8 cellular contexts compared by ENCODE assay signal in genomic region chrX:23902419-23902818, GRCh38. TPM values are rescaled to one million over a fixed set of nuclear protein-coding genes. Genes with fewer than 3 reads are reported as not detected.
DNase-seq lines count a peak whose midpoint lies in the region; ATAC-seq and TF ChIP-seq lines count a peak whose summit lies in the region.

No MANE protein-coding gene starts in this region.

- H3K27me3 ChIP-seq in BLaER1 treated with 17β-estradiol and CSF1 and Interleukin-3, amounts not matched to agents 10 nM and 100 nM, result no peaks in the 10 kb centered on the region
- H3K27me3 ChIP-seq in GM23338 (ENCODE audit: insufficient read depth), result no peaks in the 10 kb centered on the region
- H3K27me3 ChIP-seq in lung (ENCODE audit: control insufficient read depth, insufficient read depth), result no peaks in the 10 kb centered on the region

- WGBS in lung, 2 donors, result 0 to 3% methylated on average over 2 of the region's 2 CpGs

- H3F3A ChIP-seq in GM23338 (replicated peaks; ENCODE audit: low read depth), result no peaks in the 10 kb centered on the region

- DNase-seq in GM23338 (ENCODE audit: low spot score) (peak; percentile 58), NCI-H748 treated with DMSO at 0.1 percent for 48 hours (lab: John Stamatoyannopoulos, UW) (peak; percentile 66), coronary artery (ENCODE audit: low spot score) (no peak), lung (ENCODE audit: low spot score) (no peak), COLO829 (ENCODE audit: low spot score) (no peak)

- H3K9me2 ChIP-seq in GM23338 (ENCODE audit: insufficient read depth), result no peaks in the 10 kb centered on the region

- peaks cover 12 to 62% (median 32%) of the 10 kb centered on the region in 10 experiments; a peak in 19 of 20 replicates for H3K4me1 ChIP-seq in BLaER1 treated with 17β-estradiol and CSF1 and Interleukin-3, amounts not matched to agents 10 nM and 100 nM
- peaks cover 28% of the 10 kb centered on the region for H3K4me1 ChIP-seq in GM23338 (ENCODE audit: insufficient read depth)
- peaks cover 0 to 15% of the 10 kb centered on the region in 2 donors for H3K4me1 ChIP-seq in lung (ENCODE audit: control insufficient read depth in 2 of 2, insufficient read depth in 2 of 2, low read length in 2 of 2)

- peaks cover 24% of the 10 kb centered on the region; the same call in 2 of the 3 replicates for H3K4me1 Mint-ChIP-seq in GM23338

- H3K36me3 ChIP-seq in BLaER1 treated with 17β-estradiol and CSF1 and Interleukin-3, amounts not matched to agents 10 nM and 100 nM, result no peaks in the 10 kb centered on the region
- no peaks in the 10 kb centered on the region for H3K36me3 ChIP-seq in GM23338 (ENCODE audit: insufficient read depth)
- no peaks in the 10 kb centered on the region for H3K36me3 ChIP-seq in lung (ENCODE audit: control insufficient read depth in 2 of 2, insufficient read depth in 2 of 2, low read length in 2 of 2)

- H3K9ac ChIP-seq in BLaER1 treated with 17β-estradiol and CSF1 and Interleukin-3, amounts not matched to agents 10 nM and 100 nM, result peak overlapping the region in 2 of 11 experiments; percentile 47 to 55; a peak in 2 of 22 replicates

- peaks cover 48% of the 10 kb centered on the region for H3K79me2 ChIP-seq in GM23338 (replicated peaks; ENCODE audit: insufficient read depth)

- peak; percentile 15; the same call in 2 of the 3 replicates for ATAC-seq in GM23338
- ATAC-seq in lung (ENCODE audit: insufficient read depth, low FRiP score), result peak; percentile 61
- no peak for ATAC-seq in GM21367 (IDR thresholded peaks at IDR 0.05; ENCODE audit: unreplicated experiment)
- ATAC-seq in HG03025 (IDR thresholded peaks at IDR 0.05; ENCODE audit: low FRiP score, unreplicated experiment), result no peak

- no peak overlapping the region for H2AFZ ChIP-seq in GM23338

- TF ChIP-seq CTCF in GM23338 (conservative IDR thresholded peaks at IDR 0.05; ENCODE audit: low read depth in 2 of 2) (peak; percentile 57 to 59), coronary artery (IDR thresholded peaks at IDR 0.05) (peak; percentile 12), lung (IDR thresholded peaks at IDR 0.05; ENCODE audit: control extremely low read depth, extremely low read depth) (peak; percentile 41)

- no peak overlapping the region for H3K27ac Mint-ChIP-seq in GM23338

- H3K4me3 Mint-ChIP-seq in GM23338, result no peak overlapping the region

- 0 out of 3 replicates have a peak, but pooled peaks cover 3% of the 10 kb centered on the region for H3K36me3 Mint-ChIP-seq in GM23338 (ENCODE audit: low read depth)

- no peak overlapping the region for H3K4me3 ChIP-seq in BLaER1 treated with 17β-estradiol and CSF1 and Interleukin-3, amounts not matched to agents 10 nM and 100 nM
- no peak overlapping the region for H3K4me3 ChIP-seq in GM23338
- peak overlapping the region; percentile 41 for H3K4me3 ChIP-seq in coronary artery
- no peak overlapping the region for H3K4me3 ChIP-seq in lung

- H3K4me2 ChIP-seq in BLaER1 treated with 17β-estradiol and CSF1 and Interleukin-3, amounts not matched to agents 10 nM and 100 nM, result peak overlapping the region in 8 of 11 experiments; percentile 10 to 81 (median 52); a peak in 13 of 22 replicates
- 0 out of 2 replicates have a peak overlapping the region, but pooled peaks have one; percentile 55 for H3K4me2 ChIP-seq in GM23338

- H3K27me3 Mint-ChIP-seq in GM23338 (ENCODE audit: insufficient read depth, low read depth, poor library complexity), result no peaks in the 10 kb centered on the region

- H4K20me1 ChIP-seq in BLaER1 treated with 17β-estradiol and CSF1 and Interleukin-3, amounts not matched to agents 10 nM and 100 nM, result no peaks in the 10 kb centered on the region
- H4K20me1 ChIP-seq in GM23338 (replicated peaks; ENCODE audit: insufficient read depth), result no peaks in the 10 kb centered on the region

- H3K27ac ChIP-seq in BLaER1 treated with 17β-estradiol and CSF1 and Interleukin-3, amounts not matched to agents 10 nM and 100 nM, result peak overlapping the region in 5 of 11 experiments; percentile 33 to 71 (median 60); a peak in 3 of 22 replicates
- H3K27ac ChIP-seq in GM23338 (ENCODE audit: low read depth) (peak overlapping the region; percentile 81; the same call in 1 of the 2 replicates), coronary artery (peak overlapping the region in 1 of 2 donors; percentile 70), lung (ENCODE audit: low read depth in 1 of 2, low read length in 1 of 2) (peak overlapping the region; percentile 74 to 83)

- no peaks in the 10 kb centered on the region for H3K9me3 ChIP-seq in BLaER1 treated with 17β-estradiol and CSF1 and Interleukin-3, amounts not matched to agents 10 nM and 100 nM (replicated peaks in 1 of 11)
- H3K9me3 ChIP-seq in lung (ENCODE audit: control insufficient read depth in 2 of 2, insufficient read depth in 1 of 2, low read length in 1 of 2), result no peaks in the 10 kb centered on the region

- no peaks in the 10 kb centered on the region for H3K9me3 Mint-ChIP-seq in GM23338

TF ChIP-seq in GM23338, 12 proteins besides CTCF, POLR2A, EP300 and RAD21 (continues in another document):
- TF ChIP-seq CREB1 (CRISPR knock-in tag; IDR thresholded peaks at IDR 0.05; ENCODE audit: low read depth) (no peak), POLR2AphosphoS5 (IDR thresholded peaks at IDR 0.05; ENCODE audit: low read depth) (no peak), JUNB (IDR thresholded peaks at IDR 0.05; ENCODE audit: unreplicated experiment) (no peak), STAT1 (IDR thresholded peaks at IDR 0.05; ENCODE audit: unreplicated experiment) (no peak), EZH2 (IDR thresholded peaks at IDR 0.05; ENCODE audit: low read depth, unreplicated experiment) (no peak), ZNF331 (CRISPR knock-in tag; IDR thresholded peaks at IDR 0.05; ENCODE audit: low read depth) (no peak)
- TF ChIP-seq, protein P1, sequence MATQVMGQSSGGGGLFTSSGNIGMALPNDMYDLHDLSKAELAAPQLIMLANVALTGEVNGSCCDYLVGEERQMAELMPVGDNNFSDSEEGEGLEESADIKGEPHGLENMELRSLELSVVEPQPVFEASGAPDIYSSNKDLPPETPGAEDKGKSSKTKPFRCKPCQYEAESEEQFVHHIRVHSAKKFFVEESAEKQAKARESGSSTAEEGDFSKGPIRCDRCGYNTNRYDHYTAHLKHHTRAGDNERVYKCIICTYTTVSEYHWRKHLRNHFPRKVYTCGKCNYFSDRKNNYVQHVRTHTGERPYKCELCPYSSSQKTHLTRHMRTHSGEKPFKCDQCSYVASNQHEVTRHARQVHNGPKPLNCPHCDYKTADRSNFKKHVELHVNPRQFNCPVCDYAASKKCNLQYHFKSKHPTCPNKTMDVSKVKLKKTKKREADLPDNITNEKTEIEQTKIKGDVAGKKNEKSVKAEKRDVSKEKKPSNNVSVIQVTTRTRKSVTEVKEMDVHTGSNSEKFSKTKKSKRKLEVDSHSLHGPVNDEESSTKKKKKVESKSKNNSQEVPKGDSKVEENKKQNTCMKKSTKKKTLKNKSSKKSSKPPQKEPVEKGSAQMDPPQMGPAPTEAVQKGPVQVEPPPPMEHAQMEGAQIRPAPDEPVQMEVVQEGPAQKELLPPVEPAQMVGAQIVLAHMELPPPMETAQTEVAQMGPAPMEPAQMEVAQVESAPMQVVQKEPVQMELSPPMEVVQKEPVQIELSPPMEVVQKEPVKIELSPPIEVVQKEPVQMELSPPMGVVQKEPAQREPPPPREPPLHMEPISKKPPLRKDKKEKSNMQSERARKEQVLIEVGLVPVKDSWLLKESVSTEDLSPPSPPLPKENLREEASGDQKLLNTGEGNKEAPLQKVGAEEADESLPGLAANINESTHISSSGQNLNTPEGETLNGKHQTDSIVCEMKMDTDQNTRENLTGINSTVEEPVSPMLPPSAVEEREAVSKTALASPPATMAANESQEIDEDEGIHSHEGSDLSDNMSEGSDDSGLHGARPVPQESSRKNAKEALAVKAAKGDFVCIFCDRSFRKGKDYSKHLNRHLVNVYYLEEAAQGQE (IDR thresholded peaks at IDR 0.05; ENCODE audit: unreplicated experiment), result no peak

RNA-seq across cellular contexts. Expression of gene APOO, which starts 5.3 kb away (rescaled TPM):
- total RNA-seq in GM23338 (2014; rRNA removed; shearing (Covaris generic)), result 31.0 and 32.8 TPM in 2 replicates
- polyA plus RNA-seq in GM23338 (2016; fragmentation: Nextera tagmentation; extraction: Ambion mirVana), result 72.4 and 77.6 TPM in 2 replicates
- 10 to 100 TPM in 1 of 2 donors, 1 to 10 TPM in 1; 8.9 to 25.0 TPM for total RNA-seq in lung
- polyA plus RNA-seq in lung, result 10 to 100 TPM; 21.0 to 24.2 TPM

RNA-seq across cellular contexts. Expression of gene CXorf58, which starts 5.4 kb away (rescaled TPM):
- 0.56 TPM in 1 of 2 replicates, not detected in the other for total RNA-seq in GM23338 (2014; rRNA removed; shearing (Covaris generic))
- polyA plus RNA-seq in GM23338 (2016; fragmentation: Nextera tagmentation; extraction: Ambion mirVana), result not detected in 2 replicates
- total RNA-seq in lung, result under 1 TPM in 1 of 2 donors, not detected in 1; 0.15 TPM
- under 1 TPM; 0.12 to 0.15 TPM for polyA plus RNA-seq in lung

Comparison
In these comparisons a context has a peak if more than half of its experiments do, and no peak if none do; other contexts are left out.
1. ATAC-seq: peak in GM23338 (single experiment) and lung (single experiment); none in GM21367 (single experiment) and HG03025 (single experiment).
2. DNase-seq: peak in GM23338 (single experiment) and NCI-H748 treated with DMSO at 0.1 percent for 48 hours (single experiment); none in coronary artery (single experiment), lung (single experiment) and COLO829 (single experiment).
3. Peak in every context shown above with its lines, with median percentiles within 50 percentile points of each other: CTCF ChIP-seq.